ENCODE assay signal across 1 cellular context in the genomic region with DNA sequence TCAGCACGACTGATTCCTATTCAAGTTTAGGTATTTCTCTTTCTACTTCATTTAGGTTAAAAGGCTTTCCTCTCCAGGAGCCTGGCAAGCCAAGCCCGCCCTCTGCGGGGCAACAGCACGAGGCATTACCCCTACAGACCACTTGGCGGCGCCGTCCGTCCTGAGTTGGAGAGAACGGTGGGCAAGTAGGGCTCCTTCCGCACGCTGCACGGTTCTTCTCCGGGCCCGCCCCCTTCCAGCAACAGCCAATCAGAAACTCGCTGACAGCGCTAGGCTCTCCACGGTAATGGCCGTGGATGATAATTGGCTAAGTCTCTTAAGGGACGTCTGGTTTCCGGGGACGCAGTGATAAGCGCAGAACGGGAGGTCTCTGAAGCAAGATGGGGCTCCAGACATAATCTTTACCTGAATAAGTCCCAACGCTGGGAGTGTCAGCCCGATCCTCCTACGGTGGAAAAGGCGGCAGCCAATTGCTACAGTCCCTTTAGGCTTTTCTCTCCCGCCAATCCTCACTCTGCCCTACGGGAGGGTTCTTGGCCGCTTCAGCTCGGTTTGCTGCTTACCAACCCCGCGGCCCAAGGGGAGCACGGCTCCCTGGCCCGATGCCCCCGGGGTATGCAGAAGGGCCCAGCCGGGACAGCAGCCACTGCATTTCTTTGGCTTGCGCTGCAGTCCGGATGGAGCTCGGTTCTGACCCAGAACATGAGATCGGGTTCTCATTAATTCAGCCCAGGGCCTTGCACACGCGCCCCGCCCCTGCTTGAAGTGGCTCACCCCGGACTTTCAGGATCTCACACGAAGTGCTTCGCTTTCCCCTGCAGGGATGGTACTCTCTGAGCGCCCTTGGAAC.
TF ChIP-seq lines count a peak whose summit lies in the region.

No MANE protein-coding gene starts in this region.

TF ChIP-seq in HepG2, 621 proteins besides CTCF, POLR2A, EP300 and RAD21 (continued from another document and continues in another):
- TF ChIP-seq KDM1A (CRISPR knock-in tag; IDR thresholded peaks at IDR 0.05) (no peak), MIER2 (CRISPR knock-in tag; IDR thresholded peaks at IDR 0.05) (peak; percentile 93), RFXAP (CRISPR knock-in tag; IDR thresholded peaks at IDR 0.05; ENCODE audit: borderline replicate concordance) (peak; percentile 98), MXD1 (CRISPR knock-in tag; IDR thresholded peaks at IDR 0.05) (0 out of 2 replicates have a peak, but pooled peaks have one; percentile 44), MYC (CRISPR knock-in tag; IDR thresholded peaks at IDR 0.05; ENCODE audit: borderline replicate concordance) (peak; percentile 77; the same call in 1 of the 2 replicates), ZNF567 (CRISPR knock-in tag; IDR thresholded peaks at IDR 0.05; ENCODE audit: borderline replicate concordance) (no peak), PHF5A (CRISPR knock-in tag; IDR thresholded peaks at IDR 0.05; ENCODE audit: low read depth, unreplicated experiment) (peak; percentile 91), ZNF337 (CRISPR knock-in tag; IDR thresholded peaks at IDR 0.05; ENCODE audit: borderline replicate concordance, low read depth) (peak; percentile 75; the same call in 1 of the 2 replicates), PAXIP1 (CRISPR knock-in tag; conservative IDR thresholded peaks at IDR 0.05) (peak; percentile 17; the same call in 1 of the 2 replicates), SAP130 (CRISPR knock-in tag; IDR thresholded peaks at IDR 0.05; ENCODE audit: low read depth) (peak; percentile 74), SOX5 (CRISPR knock-in tag; IDR thresholded peaks at IDR 0.05; ENCODE audit: borderline replicate concordance) (peak; percentile 68), ZSCAN31 (CRISPR knock-in tag; IDR thresholded peaks at IDR 0.05; ENCODE audit: low read depth) (peak; percentile 42; the same call in 1 of the 2 replicates), ZNF256 (CRISPR knock-in tag; conservative IDR thresholded peaks at IDR 0.05) (no peak), ELF3 (CRISPR knock-in tag; IDR thresholded peaks at IDR 0.05) (peak; percentile 89), CC2D1A (CRISPR knock-in tag; IDR thresholded peaks at IDR 0.05) (0 out of 2 replicates have a peak, but pooled peaks have one; percentile 35), ZNF225 (CRISPR knock-in tag; IDR thresholded peaks at IDR 0.05) (peak; percentile 77), ASH2L (IDR thresholded peaks at IDR 0.05; ENCODE audit: insufficient read length, low read depth, low read length) (no peak), NR0B2 (CRISPR knock-in tag; IDR thresholded peaks at IDR 0.05) (0 out of 2 replicates have a peak, but pooled peaks have one; percentile 18), NFIC (IDR thresholded peaks at IDR 0.05; ENCODE audit: low read length) (no peak), ZSCAN30 (CRISPR knock-in tag; IDR thresholded peaks at IDR 0.05) (no peak), ZNF232 (CRISPR knock-in tag; IDR thresholded peaks at IDR 0.05; ENCODE audit: borderline replicate concordance) (0 out of 2 replicates have a peak, but pooled peaks have one; percentile 42), ZNF605 (CRISPR knock-in tag; IDR thresholded peaks at IDR 0.05) (peak; percentile 93), ZNF563 (CRISPR knock-in tag; IDR thresholded peaks at IDR 0.05) (peak; percentile 81; the same call in 1 of the 2 replicates), MTF1 (CRISPR knock-in tag; IDR thresholded peaks at IDR 0.05) (no peak), FOXO4 (CRISPR knock-in tag; conservative IDR thresholded peaks at IDR 0.05) (no peak), DMTF1 (CRISPR knock-in tag; IDR thresholded peaks at IDR 0.05) (no peak), DR1 (CRISPR knock-in tag; IDR thresholded peaks at IDR 0.05) (0 out of 2 replicates have a peak, but pooled peaks have one; percentile 38), PTBP1 (IDR thresholded peaks at IDR 0.05; ENCODE audit: low read depth, low read length, poor library complexity, severe bottlenecking) (no peak), ZNF720 (CRISPR knock-in tag; IDR thresholded peaks at IDR 0.05) (no peak), ZNF761 (CRISPR knock-in tag; conservative IDR thresholded peaks at IDR 0.05) (no peak; the same call in 1 of the 2 replicates), SRSF1 (optimal IDR thresholded peaks at IDR 0.05; ENCODE audit: low read depth, low read length) (peak; percentile 71), ZSCAN21 (CRISPR knock-in tag; IDR thresholded peaks at IDR 0.05; ENCODE audit: borderline replicate concordance) (peak; percentile 75), RARA (CRISPR knock-in tag; IDR thresholded peaks at IDR 0.05) (peak; percentile 50; the same call in 1 of the 2 replicates), ZNF180 (CRISPR knock-in tag; IDR thresholded peaks at IDR 0.05; ENCODE audit: borderline replicate concordance, low read depth) (no peak), ZNF556 (CRISPR knock-in tag; IDR thresholded peaks at IDR 0.05; ENCODE audit: borderline replicate concordance) (peak; percentile 25; the same call in 1 of the 2 replicates), SP1 (IDR thresholded peaks at IDR 0.05) (no peak), SP1 (CRISPR knock-in tag; IDR thresholded peaks at IDR 0.05) (peak; percentile 99), ZNF75D (CRISPR knock-in tag; IDR thresholded peaks at IDR 0.05; ENCODE audit: borderline replicate concordance) (no peak; the same call in 1 of the 2 replicates), CBX1 (IDR thresholded peaks at IDR 0.05; ENCODE audit: low read depth) (peak; percentile 97), ZBTB3 (CRISPR knock-in tag; IDR thresholded peaks at IDR 0.05; ENCODE audit: borderline replicate concordance, low read depth) (no peak), ETV5 (CRISPR knock-in tag; IDR thresholded peaks at IDR 0.05; ENCODE audit: borderline replicate concordance) (peak; percentile 61), GLI4 (CRISPR knock-in tag; IDR thresholded peaks at IDR 0.05; ENCODE audit: borderline replicate concordance) (peak; percentile 73; the same call in 1 of the 2 replicates)
- TF ChIP-seq, protein P1, sequence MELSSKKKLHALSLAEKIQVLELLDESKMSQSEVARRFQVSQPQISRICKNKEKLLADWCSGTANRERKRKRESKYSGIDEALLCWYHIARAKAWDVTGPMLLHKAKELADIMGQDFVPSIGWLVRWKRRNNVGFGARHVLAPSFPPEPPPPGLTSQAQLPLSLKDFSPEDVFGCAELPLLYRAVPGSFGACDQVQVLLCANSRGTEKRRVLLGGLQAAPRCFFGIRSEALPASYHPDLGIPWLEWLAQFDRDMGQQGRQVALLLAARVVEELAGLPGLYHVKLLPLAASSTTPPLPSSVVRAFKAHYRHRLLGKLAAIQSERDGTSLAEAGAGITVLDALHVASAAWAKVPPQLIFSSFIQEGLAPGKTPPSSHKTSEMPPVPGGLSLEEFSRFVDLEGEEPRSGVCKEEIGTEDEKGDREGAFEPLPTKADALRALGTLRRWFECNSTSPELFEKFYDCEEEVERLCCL (CRISPR knock-in tag; IDR thresholded peaks at IDR 0.05; ENCODE audit: borderline replicate concordance), result 0 out of 2 replicates have a peak, but pooled peaks have one; percentile 33
- TF ChIP-seq, protein P2, sequence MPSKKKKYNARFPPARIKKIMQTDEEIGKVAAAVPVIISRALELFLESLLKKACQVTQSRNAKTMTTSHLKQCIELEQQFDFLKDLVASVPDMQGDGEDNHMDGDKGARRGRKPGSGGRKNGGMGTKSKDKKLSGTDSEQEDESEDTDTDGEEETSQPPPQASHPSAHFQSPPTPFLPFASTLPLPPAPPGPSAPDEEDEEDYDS (CRISPR knock-in tag; IDR thresholded peaks at IDR 0.05), result peak; percentile 85
- TF ChIP-seq, protein P3, sequence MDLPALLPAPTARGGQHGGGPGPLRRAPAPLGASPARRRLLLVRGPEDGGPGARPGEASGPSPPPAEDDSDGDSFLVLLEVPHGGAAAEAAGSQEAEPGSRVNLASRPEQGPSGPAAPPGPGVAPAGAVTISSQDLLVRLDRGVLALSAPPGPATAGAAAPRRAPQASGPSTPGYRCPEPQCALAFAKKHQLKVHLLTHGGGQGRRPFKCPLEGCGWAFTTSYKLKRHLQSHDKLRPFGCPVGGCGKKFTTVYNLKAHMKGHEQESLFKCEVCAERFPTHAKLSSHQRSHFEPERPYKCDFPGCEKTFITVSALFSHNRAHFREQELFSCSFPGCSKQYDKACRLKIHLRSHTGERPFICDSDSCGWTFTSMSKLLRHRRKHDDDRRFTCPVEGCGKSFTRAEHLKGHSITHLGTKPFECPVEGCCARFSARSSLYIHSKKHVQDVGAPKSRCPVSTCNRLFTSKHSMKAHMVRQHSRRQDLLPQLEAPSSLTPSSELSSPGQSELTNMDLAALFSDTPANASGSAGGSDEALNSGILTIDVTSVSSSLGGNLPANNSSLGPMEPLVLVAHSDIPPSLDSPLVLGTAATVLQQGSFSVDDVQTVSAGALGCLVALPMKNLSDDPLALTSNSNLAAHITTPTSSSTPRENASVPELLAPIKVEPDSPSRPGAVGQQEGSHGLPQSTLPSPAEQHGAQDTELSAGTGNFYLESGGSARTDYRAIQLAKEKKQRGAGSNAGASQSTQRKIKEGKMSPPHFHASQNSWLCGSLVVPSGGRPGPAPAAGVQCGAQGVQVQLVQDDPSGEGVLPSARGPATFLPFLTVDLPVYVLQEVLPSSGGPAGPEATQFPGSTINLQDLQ (CRISPR knock-in tag; IDR thresholded peaks at IDR 0.05), result no peak; the same call in 1 of the 2 replicates
- TF ChIP-seq, protein P4, sequence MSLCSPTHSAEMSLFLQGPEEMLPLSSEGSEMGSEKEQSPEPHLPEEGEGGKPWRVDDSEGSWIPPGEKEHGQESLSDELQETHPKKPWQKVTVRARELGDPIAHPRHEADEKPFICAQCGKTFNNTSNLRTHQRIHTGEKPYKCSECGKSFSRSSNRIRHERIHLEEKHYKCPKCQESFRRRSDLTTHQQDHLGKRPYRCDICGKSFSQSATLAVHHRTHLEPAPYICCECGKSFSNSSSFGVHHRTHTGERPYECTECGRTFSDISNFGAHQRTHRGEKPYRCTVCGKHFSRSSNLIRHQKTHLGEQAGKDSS (CRISPR knock-in tag; IDR thresholded peaks at IDR 0.05; ENCODE audit: borderline replicate concordance, low read depth), result peak; percentile 81; the same call in 1 of the 2 replicates
- TF ChIP-seq, protein P5, sequence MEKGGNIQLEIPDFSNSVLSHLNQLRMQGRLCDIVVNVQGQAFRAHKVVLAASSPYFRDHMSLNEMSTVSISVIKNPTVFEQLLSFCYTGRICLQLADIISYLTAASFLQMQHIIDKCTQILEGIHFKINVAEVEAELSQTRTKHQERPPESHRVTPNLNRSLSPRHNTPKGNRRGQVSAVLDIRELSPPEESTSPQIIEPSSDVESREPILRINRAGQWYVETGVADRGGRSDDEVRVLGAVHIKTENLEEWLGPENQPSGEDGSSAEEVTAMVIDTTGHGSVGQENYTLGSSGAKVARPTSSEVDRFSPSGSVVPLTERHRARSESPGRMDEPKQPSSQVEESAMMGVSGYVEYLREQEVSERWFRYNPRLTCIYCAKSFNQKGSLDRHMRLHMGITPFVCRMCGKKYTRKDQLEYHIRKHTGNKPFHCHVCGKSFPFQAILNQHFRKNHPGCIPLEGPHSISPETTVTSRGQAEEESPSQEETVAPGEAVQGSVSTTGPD (CRISPR knock-in tag; IDR thresholded peaks at IDR 0.05), result no peak
